ENCODE assay signal across 9 cellular contexts in genomic region chr17:42155614-42156045, GRCh38. TPM values are rescaled to one million over a fixed set of nuclear protein-coding genes. Genes with fewer than 3 reads are reported as not detected.
DNase-seq lines count a peak whose midpoint lies in the region; ATAC-seq and TF ChIP-seq lines count a peak whose summit lies in the region.
"Had no signal": no experiment of that assay in that cellular context is flagged by ENCODE, and none has a peak within 500 bp of the region (broad histone marks: within the 10 kb centered on the region; RNA-seq: fewer than 3 reads in every experiment).

No MANE protein-coding gene starts in this region.

- no peak for ATAC-seq in heart right ventricle
- ATAC-seq in left cardiac atrium: no peak
- no peak for ATAC-seq in memory B cell (ENCODE audit: low read depth)
- no peak for ATAC-seq in GM21717 (IDR thresholded peaks at IDR 0.05; ENCODE audit: unreplicated experiment)
- ATAC-seq in HG02571 (IDR thresholded peaks at IDR 0.05; ENCODE audit: unreplicated experiment): no peak

- H3K27me3 ChIP-seq in heart right ventricle (no peaks in the 10 kb centered on the region), uterus (no peaks in the 10 kb centered on the region)

- no peaks in the 10 kb centered on the region for H3K36me3 Mint-ChIP-seq in brain
- no peaks in the 10 kb centered on the region for H3K36me3 Mint-ChIP-seq in memory B cell

- TF ChIP-seq POLR2A in uterus (IDR thresholded peaks at IDR 0.05): no peak

- H3K27ac ChIP-seq in heart right ventricle (peak overlapping the region in 9 of 10 donors; percentile 55 to 97 (median 69)), uterus (peak overlapping the region; percentile 20 to 77)

- H3K4me3 ChIP-seq in heart right ventricle: peak overlapping the region; percentile 5 to 100 (median 86)
- H3K4me3 ChIP-seq in uterus: peak overlapping the region; percentile 69 to 100

- H3K9me3 ChIP-seq in heart right ventricle (peaks cover 0 to 4% (median 0%) of the 10 kb centered on the region in 11 donors), uterus (no peaks in the 10 kb centered on the region)

- H3K4me3 Mint-ChIP-seq in brain: peak overlapping the region; percentile 90 to 96 (median 95)
- H3K4me3 Mint-ChIP-seq in memory B cell: peak overlapping the region; percentile 82

- peaks cover 0 to 18% (median 0%) of the 10 kb centered on the region in 9 donors for H3K36me3 ChIP-seq in heart right ventricle
- H3K36me3 ChIP-seq in uterus: no peaks in the 10 kb centered on the region

- H3K4me1 Mint-ChIP-seq in brain (peaks cover 44% of the 10 kb centered on the region), memory B cell (peaks cover 21% of the 10 kb centered on the region)

- H3K4me1 ChIP-seq in heart right ventricle (peaks cover 8 to 44% (median 31%) of the 10 kb centered on the region in 9 donors), uterus (peaks cover 7 to 8% of the 10 kb centered on the region in 2 donors)

- H3K9me3 Mint-ChIP-seq in brain: peaks cover 0 to 2% (median 0%) of the 10 kb centered on the region in 5 experiments
- no peaks in the 10 kb centered on the region for H3K9me3 Mint-ChIP-seq in memory B cell

- intact Hi-C loops in heart right ventricle (cut with DNase I) (no loop called here), left cardiac atrium (cut with DNase I) (no loop called here), uterus (cut with DNase I; ENCODE audit: low total_unique reads) (no loop called here)

- H3K27me3 Mint-ChIP-seq in brain (peaks cover 5% of the 10 kb centered on the region), memory B cell (no peaks in the 10 kb centered on the region)

- DNase-seq in heart right ventricle: no peak
- DNase-seq in left cardiac atrium: no peak
- DNase-seq in memory B cell (ENCODE audit: low spot score in 2 of 2): no peak
- DNase-seq in uterus: no peak
- DNase-seq in cerebellum (ENCODE audit: low spot score): no peak

- WGBS in heart right ventricle, 2 donors: 24 to 29% methylated on average over 17 of the region's 17 CpGs

- H3K27ac Mint-ChIP-seq in brain (peak overlapping the region in 3 of 5 experiments; percentile 22 to 93 (median 81)), memory B cell (no peak overlapping the region)

- TF ChIP-seq CTCF in heart right ventricle (IDR thresholded peaks at IDR 0.05) (no peak), brain (conservative IDR thresholded peaks at IDR 0.05) (no peak), uterus (IDR thresholded peaks at IDR 0.05) (no peak)

RNA-seq across cellular contexts. Expression of gene RAB5C, which starts 0.8 kb away (rescaled TPM):
- total RNA-seq in heart right ventricle (10 to 100 TPM; 24.6 to 64.4 (median 35.3) TPM), left cardiac atrium (10 to 100 TPM; 68.2 to 72.6 TPM), uterus (100 to 1,000 TPM in 1 of 4 donors, 10 to 100 TPM in 3; 51.7 to 105 (median 68.0) TPM), cerebellum (37.7 TPM)
- polyA plus RNA-seq in heart right ventricle (10 to 100 TPM; 33.3 to 76.5 TPM), brain (ENCODE audit: insufficient read depth, low read depth, low replicate concordance) (255 TPM)

RNA-seq across cellular contexts. Expression of gene KCNH4, which starts 25.3 kb away (rescaled TPM):
- total RNA-seq in heart right ventricle: under 1 TPM in 6 of 10 donors, not detected in 4; 0.06 to 0.22 (median 0.13) TPM
- under 1 TPM; 0.07 to 0.29 TPM for polyA plus RNA-seq in heart right ventricle
- under 1 TPM; 0.18 to 0.21 TPM for total RNA-seq in left cardiac atrium
- 0.88 TPM for polyA plus RNA-seq in brain (ENCODE audit: insufficient read depth, low read depth, low replicate concordance)
- under 1 TPM in 1 of 4 donors, not detected in 3; 0.55 TPM for total RNA-seq in uterus
- 0.82 TPM for total RNA-seq in cerebellum

RNA-seq across cellular contexts. Expression of gene HCRT, which starts 29.6 kb away (rescaled TPM):
- total RNA-seq in heart right ventricle (not detected), left cardiac atrium (not detected), uterus (1 to 10 TPM in 1 of 4 donors, not detected in 3; 1.0 TPM), cerebellum (not detected)
- polyA plus RNA-seq in heart right ventricle (not detected), brain (ENCODE audit: insufficient read depth, low read depth, low replicate concordance) (not detected)
- total RNA-seq: LHCN-M2 had no signal

RNA-seq across cellular contexts. Expression of gene HSPB9, which starts 33.0 kb away (rescaled TPM):
- under 1 TPM in 1 of 10 donors, not detected in 9; 0.23 TPM for total RNA-seq in heart right ventricle
- polyA plus RNA-seq in heart right ventricle: under 1 TPM; 0.01 to 0.29 TPM
- total RNA-seq in left cardiac atrium: under 1 TPM in 1 of 2 donors, not detected in 1; 0.24 TPM
- polyA plus RNA-seq in brain (ENCODE audit: insufficient read depth, low read depth, low replicate concordance): 0.54 TPM
- total RNA-seq in uterus: under 1 TPM in 1 of 4 donors, not detected in 3; 0.28 TPM
- 0.18 TPM for total RNA-seq in cerebellum
- total RNA-seq: LHCN-M2 had no signal

RNA-seq across cellular contexts. Expression of gene KAT2A, which starts 34.5 kb away (rescaled TPM):
- total RNA-seq in heart right ventricle: 10 to 100 TPM in 9 of 10 donors, 1 to 10 TPM in 1; 9.3 to 29.7 (median 13.3) TPM
- 100 to 1,000 TPM in 1 of 2 donors, 10 to 100 TPM in 1; 20.6 to 118 TPM for polyA plus RNA-seq in heart right ventricle
- 10 to 100 TPM; 19.8 to 23.4 TPM for total RNA-seq in left cardiac atrium
- 19.4 TPM for polyA plus RNA-seq in brain (ENCODE audit: insufficient read depth, low read depth, low replicate concordance)
- 10 to 100 TPM; 20.9 to 80.9 (median 39.2) TPM for total RNA-seq in uterus
- total RNA-seq in cerebellum: 13.6 TPM
